ENCODE assay signal across 8 cellular contexts in genomic region chr4:30719363-30720020, GRCh38. TPM values are rescaled to one million over a fixed set of nuclear protein-coding genes. Genes with fewer than 3 reads are reported as not detected.
DNase-seq lines count a peak whose midpoint lies in the region; ATAC-seq, FAIRE-seq and TF ChIP-seq lines count a peak whose summit lies in the region.

No MANE protein-coding gene starts in this region.

- H3K9me3 Mint-ChIP-seq in WTC11, result no peaks in the 10 kb centered on the region
- peaks cover 2% of the 10 kb centered on the region for H3K9me3 Mint-ChIP-seq in neural progenitor cell

- H3K9ac ChIP-seq in neural progenitor cell, result no peak overlapping the region

- H3K9me3 ChIP-seq in neural progenitor cell (ENCODE audit: low read depth), result no peaks in the 10 kb centered on the region

- peak overlapping the region; percentile 92 for H2AFZ ChIP-seq in neural progenitor cell (replicated peaks)

- peaks cover 8% of the 10 kb centered on the region for H4K20me1 ChIP-seq in neural progenitor cell (ENCODE audit: low read depth)

- POLR2A ChIA-PET in WTC11 (lab: Charles Lee), result no interaction called here

- H3K4me1 ChIP-seq in neural progenitor cell, result peaks cover 6% of the 10 kb centered on the region

- peaks cover 48% of the 10 kb centered on the region for H3K27me3 ChIP-seq in neural progenitor cell

- H3K36me3 Mint-ChIP-seq in WTC11 (no peaks in the 10 kb centered on the region), neural progenitor cell (peaks cover 9% of the 10 kb centered on the region)

- CTCF ChIA-PET in WTC11 (lab: Charles Lee), result interaction anchor here (0.6 kb wide), 1 partner anchor 326 kb away, joined by 3 read pairs; no protein-coding TSS in a partner anchor

- in situ Hi-C loops in Caki2 (cut with HindIII; ENCODE audit: low pct_unique_long_range_greater_than_20kb, low sequenced_read_pairs), result no loop called here

- peak; percentile 83 for DNase-seq in Caki2 (ENCODE audit: low read depth)
- peak; percentile 31 for DNase-seq in HTR-8/SVneo (ENCODE audit: insufficient read length, low spot score)
- DNase-seq in WTC11 (ENCODE audit: low spot score), result peak; percentile 71
- peak; percentile 51 for DNase-seq in globus pallidus (ENCODE audit: low spot score)
- DNase-seq in neural progenitor cell (ENCODE audit: low spot score), result peak; percentile 87
- no peak for DNase-seq in NCI-H2171 (lab: John Stamatoyannopoulos, UW)
- DNase-seq in NCI-H1930 (lab: John Stamatoyannopoulos, UW), result no peak

- ATAC-seq in WTC11 (peak; percentile 31), GM18498 (IDR thresholded peaks at IDR 0.05; ENCODE audit: unreplicated experiment) (no peak)

- H3K4me3 Mint-ChIP-seq in WTC11 (peak overlapping the region; percentile 97), neural progenitor cell (peak overlapping the region; percentile 100)

- no peak for TF ChIP-seq CTCF in WTC11 (IDR thresholded peaks at IDR 0.05)
- no peak for TF ChIP-seq CTCF in neural progenitor cell (IDR thresholded peaks at IDR 0.05)

- H3K27ac Mint-ChIP-seq in WTC11 (no peak overlapping the region; the same call in 1 of the 2 replicates), neural progenitor cell (peak overlapping the region; percentile 99)

- H3F3A ChIP-seq in neural progenitor cell (ENCODE audit: low read depth), result peaks cover 57% of the 10 kb centered on the region

- H3K4me1 Mint-ChIP-seq in WTC11 (peaks cover 37% of the 10 kb centered on the region), neural progenitor cell (peaks cover 27% of the 10 kb centered on the region)

- H3K79me2 ChIP-seq in neural progenitor cell (ENCODE audit: low read depth), result no peaks in the 10 kb centered on the region

- H3K27ac ChIP-seq in neural progenitor cell, result no peak overlapping the region

- peak overlapping the region; percentile 90 for H3K4me2 ChIP-seq in neural progenitor cell

- peak overlapping the region; percentile 73 for H3K4me3 ChIP-seq in neural progenitor cell

- no peak for FAIRE-seq in HTR-8/SVneo (lab: Jason Lieb, UNC)

- H3K36me3 ChIP-seq in neural progenitor cell, result no peaks in the 10 kb centered on the region

- H3K27me3 Mint-ChIP-seq in WTC11 (ENCODE audit: low read depth) (peaks cover 63% of the 10 kb centered on the region), neural progenitor cell (ENCODE audit: insufficient read depth, low read depth) (peaks cover 10% of the 10 kb centered on the region)

TF ChIP-seq in WTC11, 78 proteins besides CTCF, POLR2A, EP300 and RAD21:
- TF ChIP-seq ETV6 (CRISPR knock-in tag; IDR thresholded peaks at IDR 0.05) (peak; percentile 46; the same call in 1 of the 2 replicates), ZMAT4 (CRISPR knock-in tag; IDR thresholded peaks at IDR 0.05) (no peak)
TF ChIP-seq in WTC11: peak in this region for 1.

RNA-seq across cellular contexts. Expression of gene PCDH7, which starts 0.7 kb away (rescaled TPM):
- total RNA-seq in Caki2 (2014; rRNA removed; shearing (Covaris generic); ENCODE audit: low replicate concordance), result 38.1 and 39.9 TPM in 2 replicates
- total RNA-seq in WTC11 (2021) (2.2 to 3.9 TPM (median 2.4 TPM) in 3 replicates), neural progenitor cell (ENCODE audit: low replicate concordance) (7.9 and 8.1 TPM in 2 replicates)

Comparison
In these comparisons a context has a peak if more than half of its experiments do, and no peak if none do; other contexts are left out.
1. DNase-seq: peak in Caki2 (single experiment), HTR-8/SVneo (single experiment), WTC11 (single experiment), globus pallidus (single experiment) and neural progenitor cell (single experiment); none in NCI-H2171 (single experiment) and NCI-H1930 (0 of 2).